In genomic region chr3:138374573-138375134, GRCh38 we compare ENCODE assay signal across 18 cellular contexts. TPM values are rescaled to one million over a fixed set of nuclear protein-coding genes. Genes with fewer than 3 reads are reported as not detected.
"Had no signal": no experiment of that assay in that cellular context is flagged by ENCODE, and none has a peak within 500 bp of the region (broad histone marks: within the 10 kb centered on the region; RNA-seq: fewer than 3 reads in every experiment).

No MANE protein-coding gene starts in this region.

- H3K27me3 Mint-ChIP-seq: dendritic cell treated with granulocyte-macrophage colony-stimulating factor and Interleukin-4, amounts not matched to agents 40 ng/mL and 50 ng/mL, for 4 days had no signal

- H3K27ac ChIP-seq: epithelial cell of prostate, prostate gland, SJSA1, VCaP had no signal

- H3K27me3 ChIP-seq: SJSA1, thyroid gland had no signal

- H3K27ac Mint-ChIP-seq: activated CD4-positive, alpha-beta memory T cell treated with anti-CD3 and anti-CD28 coated beads, Interleukin-2, amount 10 ng/mL, durations not matched to agents 7 days and 5 days; activated naive CD8-positive, alpha-beta T cell treated with anti-CD3 and anti-CD28 coated beads, Interleukin-2, amount 50 U/mL, for 24 hours; activated T-cell treated with anti-CD3 and anti-CD28 coated beads, Interleukin-2, amount 50 U/mL, for 72 hours; dendritic cell treated with granulocyte-macrophage colony-stimulating factor and Interleukin-4, amounts not matched to agents 40 ng/mL and 50 ng/mL, for 4 days; effector memory CD8-positive, alpha-beta T cell; nephron; T-helper 2 cell treated with Interferon-gamma antibody and Interleukin-4, amounts not matched to agents 5 μg/mL and 100 μg/mL, for 36 hours had no signal

- H3K4me3 ChIP-seq: prostate gland, SJSA1, thyroid gland had no signal

- ATAC-seq: activated naive CD8-positive, alpha-beta T cell treated with anti-CD3 and anti-CD28 coated beads, Interleukin-2, amount 50 U/mL, for 24 hours; activated T-cell treated with anti-CD3 and anti-CD28 coated beads, Interleukin-2, amount 50 U/mL, for 72 hours; effector memory CD8-positive, alpha-beta T cell had no signal

- H3K36me3 ChIP-seq: prostate gland had no signal

- H3K9me3 ChIP-seq: prostate gland, SJSA1, thyroid gland had no signal

- H3K9me3 Mint-ChIP-seq: activated CD4-positive, alpha-beta memory T cell treated with anti-CD3 and anti-CD28 coated beads, Interleukin-2, amount 10 ng/mL, durations not matched to agents 7 days and 5 days; effector memory CD8-positive, alpha-beta T cell; nephron; T-helper 2 cell treated with Interferon-gamma antibody and Interleukin-4, amounts not matched to agents 5 μg/mL and 100 μg/mL, for 36 hours had no signal

- DNase-seq: activated CD4-positive, alpha-beta memory T cell treated with anti-CD3 and anti-CD28 coated beads, Interleukin-2, amount 10 ng/mL, durations not matched to agents 7 days and 5 days; activated naive CD4-positive, alpha-beta T cell; activated naive CD8-positive, alpha-beta T cell treated with anti-CD3 and anti-CD28 coated beads, Interleukin-2, amount 50 U/mL, for 24 hours; activated T-cell treated with anti-CD3 and anti-CD28 coated beads, Interleukin-2, amount 50 U/mL, for 72 hours; central memory CD4-positive, alpha-beta T cell; effector memory CD8-positive, alpha-beta T cell; occipital lobe; SW 1271; thyroid gland had no signal

- H3K4me3 Mint-ChIP-seq: activated CD4-positive, alpha-beta memory T cell treated with anti-CD3 and anti-CD28 coated beads, Interleukin-2, amount 10 ng/mL, durations not matched to agents 7 days and 5 days; activated naive CD8-positive, alpha-beta T cell treated with anti-CD3 and anti-CD28 coated beads, Interleukin-2, amount 50 U/mL, for 24 hours; activated T-cell treated with anti-CD3 and anti-CD28 coated beads, Interleukin-2, amount 50 U/mL, for 72 hours; dendritic cell treated with granulocyte-macrophage colony-stimulating factor and Interleukin-4, amounts not matched to agents 40 ng/mL and 50 ng/mL, for 4 days; effector memory CD8-positive, alpha-beta T cell; nephron; T-helper 2 cell treated with Interferon-gamma antibody and Interleukin-4, amounts not matched to agents 5 μg/mL and 100 μg/mL, for 36 hours had no signal

- H3K4me1 ChIP-seq: prostate gland had no signal

RNA-seq across cellular contexts. Expression of gene MRAS, which starts 26.3 kb away (rescaled TPM):
- total RNA-seq: activated CD4-positive, alpha-beta memory T cell treated with anti-CD3 and anti-CD28 coated beads, Interleukin-2, amount 10 ng/mL, durations not matched to agents 7 days and 5 days had no signal

RNA-seq across cellular contexts. Expression of gene NME9, which starts 45.0 kb away (rescaled TPM):
- total RNA-seq: glomerular endothelial cell had no signal

RNA-seq across cellular contexts. Expression of gene ESYT3, which starts 59.8 kb away (rescaled TPM):
- total RNA-seq: glomerular endothelial cell, lung microvascular endothelial cell had no signal
